In the genomic region with DNA sequence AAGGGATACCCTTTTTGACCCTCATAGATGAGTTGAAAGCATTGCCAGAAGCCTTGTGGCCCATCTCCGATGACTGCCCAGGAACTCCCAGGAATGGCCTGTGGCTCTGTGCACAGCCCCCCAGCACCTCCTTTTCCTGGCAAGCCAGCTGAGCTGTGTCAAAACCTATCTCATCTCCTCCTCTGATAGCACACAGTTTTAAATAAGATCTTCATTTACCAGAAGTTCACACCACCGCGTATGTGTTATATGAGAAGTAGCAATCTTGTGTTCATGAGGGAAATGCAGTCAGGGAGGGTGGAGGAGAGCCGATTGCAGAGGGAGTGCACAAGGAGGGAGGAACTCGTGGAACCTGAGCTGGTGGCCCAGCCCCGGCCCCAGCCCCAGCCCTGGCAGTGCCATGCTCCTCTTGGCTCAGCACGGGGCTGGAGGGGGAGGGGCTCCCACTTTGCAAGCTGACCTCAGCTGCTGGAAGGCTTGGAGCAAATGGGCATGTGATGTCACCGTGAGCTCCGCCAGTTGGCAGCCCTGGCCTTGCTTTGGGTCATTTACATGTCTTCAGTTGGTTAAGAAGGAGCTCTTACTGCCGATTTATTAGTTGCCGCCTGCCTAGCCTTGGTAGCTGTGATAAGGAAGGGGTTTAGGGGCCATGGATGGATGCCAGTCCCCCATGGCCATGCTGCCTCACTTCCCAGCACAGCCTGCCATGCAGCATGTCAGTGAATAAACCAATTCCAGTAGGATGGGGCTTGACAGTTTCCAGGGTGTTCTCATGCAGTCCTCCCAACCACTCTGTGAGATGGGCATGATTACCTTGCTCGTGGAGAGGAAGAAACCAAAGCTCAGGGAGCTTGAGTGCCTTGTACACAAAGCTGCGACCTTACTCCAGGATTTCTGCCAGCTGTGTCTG, we compare ENCODE assay signal across 11 cellular contexts.
A peak's percentile ranks its signal among the peaks of the same experiment; 100 is the strongest.
DNase-seq lines count a peak whose midpoint lies in the region; ATAC-seq lines count a peak whose summit lies in the region.
"Had no signal": no experiment of that assay in that cellular context is flagged by ENCODE, and none has a peak within 500 bp of the region (broad histone marks: within the 10 kb centered on the region; RNA-seq: fewer than 3 reads in every experiment).

No MANE protein-coding gene starts in this region.

- H3K27ac ChIP-seq in caudate nucleus (ENCODE audit: low read depth, low read length) (peak overlapping the region; percentile 98), substantia nigra (ENCODE audit: low read depth, low read length, poor library complexity, severe bottlenecking) (peak overlapping the region; percentile 95)
- H3K27ac ChIP-seq: epithelial cell of prostate had no signal

- DNase-seq in NCI-H2107 treated with DMSO at 0.1 percent for 48 hours (lab: John Stamatoyannopoulos, UW; ENCODE audit: unreplicated experiment) (peak; percentile 50), caudate nucleus (lab: John Stamatoyannopoulos, UW) (peak; percentile 50 to 98 (median 93)), left kidney (ENCODE audit: low read depth, low spot score) (peak; percentile 95), substantia nigra (lab: John Stamatoyannopoulos, UW) (peak; percentile 65 to 98 (median 94)), D341Med (ENCODE audit: low spot score) (no peak)
- no peak for DNase-seq in activated CD8-positive, alpha-beta memory T cell treated with anti-CD3 and anti-CD28 coated beads, Interleukin-2, amount 50 U/mL, for 4 hours
- DNase-seq: stimulated activated naive CD8-positive, alpha-beta T cell treated with anti-CD3 and anti-CD28 coated beads, Interleukin-15, Interleukin-2, amounts not matched to agents 100 U/mL and 50 U/mL, for 24 hours had no signal

- ATAC-seq in GM19035 (IDR thresholded peaks at IDR 0.05; ENCODE audit: unreplicated experiment) (no peak), GM21786 (IDR thresholded peaks at IDR 0.05; ENCODE audit: unreplicated experiment) (no peak)
- ATAC-seq: Panc1; stimulated activated naive CD8-positive, alpha-beta T cell treated with anti-CD3 and anti-CD28 coated beads, Interleukin-15, Interleukin-2, amounts not matched to agents 100 U/mL and 50 U/mL, for 24 hours had no signal

Comparison
In these comparisons a context has a peak if more than half of its experiments do, and no peak if none do; other contexts are left out.
1. DNase-seq: peak in NCI-H2107 treated with DMSO at 0.1 percent for 48 hours (single experiment), caudate nucleus (61 of 61), left kidney (single experiment) and substantia nigra (49 of 49); none in activated CD8-positive, alpha-beta memory T cell treated with anti-CD3 and anti-CD28 coated beads, Interleukin-2, amount 50 U/mL, for 4 hours (single experiment) and D341Med (single experiment).